Comparison of ENCODE assay signal across 8 cellular contexts in the genomic region with DNA sequence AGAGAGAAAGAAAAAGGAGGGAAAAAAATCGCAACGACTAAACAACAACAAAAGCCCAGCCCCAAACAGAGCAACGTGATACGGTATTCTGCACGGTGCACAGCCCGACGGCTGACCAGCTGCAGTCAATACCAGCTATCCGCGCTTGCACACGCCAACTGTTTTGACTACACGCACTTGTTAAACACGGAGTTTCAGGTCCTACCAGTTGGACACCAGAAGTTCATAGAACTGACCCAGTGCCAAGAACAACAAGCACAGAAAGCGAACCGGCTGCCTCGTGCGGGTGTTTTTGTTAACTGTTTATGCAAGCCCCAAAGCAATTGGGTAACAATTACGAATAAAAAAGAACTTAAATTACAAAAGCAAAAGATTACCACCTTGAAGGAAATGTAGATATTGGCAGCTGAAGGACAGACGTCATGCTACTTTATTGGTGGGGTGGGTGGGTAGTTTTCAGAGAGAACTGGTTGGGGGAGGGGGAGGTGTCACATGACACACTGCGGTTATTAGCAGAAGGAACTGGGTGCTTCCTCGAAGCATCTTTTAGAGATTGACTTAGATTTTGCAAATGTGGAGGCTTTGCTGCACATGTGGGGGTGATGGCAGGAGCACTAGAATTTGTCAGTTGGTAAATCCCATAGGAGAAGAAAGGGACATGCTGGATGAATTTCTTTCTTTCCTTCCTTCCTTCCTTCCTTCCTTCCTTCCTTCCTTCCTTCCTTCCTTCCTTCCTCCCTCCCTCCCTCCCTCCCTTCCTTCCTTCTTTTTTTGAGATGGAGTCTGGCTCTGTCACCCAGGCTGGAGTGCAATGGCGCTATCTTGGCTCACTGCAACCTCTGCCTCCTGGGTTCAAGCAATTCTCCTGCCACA.
A peak's percentile ranks its signal among the peaks of the same experiment; 100 is the strongest.
DNase-seq lines count a peak whose midpoint lies in the region; ATAC-seq and TF ChIP-seq lines count a peak whose summit lies in the region.

No MANE protein-coding gene starts in this region.

- CTCF ChIA-PET in CD8-positive, alpha-beta memory T cell (lab: Charles Lee) = interaction anchor here (0.8 to 3.9 kb wide), 5 partner anchors 15 to 332 kb away, joined by 3 to 20 read pairs (median 4); no protein-coding TSS in a partner anchor

- 4 to 5% methylated on average over 21 of the region's 21 CpGs for WGBS in upper lobe of left lung, 2 donors

- peak; percentile 63 to 85 (median 80) for DNase-seq in CD8-positive, alpha-beta memory T cell
- DNase-seq in NCI-H526 treated with DMSO at 0.1 percent for 48 hours (lab: John Stamatoyannopoulos, UW) (peak; percentile 86), activated T-cell treated with anti-CD3 and anti-CD28 coated beads for 1 hour (ENCODE audit: low read depth) (peak; percentile 51), upper lobe of left lung (peak in 1 of 2 donors; percentile 85)
- peak; percentile 60 for DNase-seq in natural killer cell treated with Interleukin-12 subunit alpha and Interleukin-12 subunit beta and Interleukin-15 and Interleukin-18, amount 100 ng/mL, for 72 hours (ENCODE audit: low spot score)

- H3K27ac Mint-ChIP-seq in CD8-positive, alpha-beta memory T cell = peak overlapping the region; percentile 94 to 99 (median 97)
- peak overlapping the region; percentile 74 to 88 for H3K27ac Mint-ChIP-seq in natural killer cell treated with Interleukin-12 subunit alpha and Interleukin-12 subunit beta and Interleukin-15 and Interleukin-18, amount 100 ng/mL, for 72 hours

- H3K4me1 Mint-ChIP-seq in CD8-positive, alpha-beta memory T cell = peaks cover 51 to 72% (median 69%) of the 10 kb centered on the region in 3 donors
- peaks cover 23 to 27% of the 10 kb centered on the region in 2 donors for H3K4me1 Mint-ChIP-seq in natural killer cell treated with Interleukin-12 subunit alpha and Interleukin-12 subunit beta and Interleukin-15 and Interleukin-18, amount 100 ng/mL, for 72 hours (ENCODE audit: low read depth in 2 of 2)

- H3K27me3 ChIP-seq in CD8-positive, alpha-beta memory T cell (ENCODE audit: insufficient read depth, low read length, poor library complexity, severe bottlenecking) = no peaks in the 10 kb centered on the region
- no peaks in the 10 kb centered on the region for H3K27me3 ChIP-seq in upper lobe of left lung

- no peak for TF ChIP-seq CTCF in upper lobe of left lung (IDR thresholded peaks at IDR 0.05)

- H3K27ac ChIP-seq in CD8-positive, alpha-beta memory T cell (ENCODE audit: low read depth, low read length) = peak overlapping the region; percentile 89
- H3K27ac ChIP-seq in upper lobe of left lung = peak overlapping the region; percentile 64 to 79 (median 70)

- H3K4me3 Mint-ChIP-seq in CD8-positive, alpha-beta memory T cell = peak overlapping the region; percentile 90 to 97 (median 95)
- peak overlapping the region; percentile 95 for H3K4me3 Mint-ChIP-seq in natural killer cell treated with Interleukin-12 subunit alpha and Interleukin-12 subunit beta and Interleukin-15 and Interleukin-18, amount 100 ng/mL, for 72 hours

- no peak for TF ChIP-seq EP300 in upper lobe of left lung (IDR thresholded peaks at IDR 0.05)

- H3K9me3 Mint-ChIP-seq in CD8-positive, alpha-beta memory T cell = peaks cover 0 to 7% (median 4%) of the 10 kb centered on the region in 5 donors
- no peaks in the 10 kb centered on the region for H3K9me3 Mint-ChIP-seq in natural killer cell treated with Interleukin-12 subunit alpha and Interleukin-12 subunit beta and Interleukin-15 and Interleukin-18, amount 100 ng/mL, for 72 hours

- peak overlapping the region; percentile 87 for H3K4me3 ChIP-seq in CD8-positive, alpha-beta memory T cell (ENCODE audit: low read length)
- peak overlapping the region; percentile 31 to 61 (median 50) for H3K4me3 ChIP-seq in upper lobe of left lung

- H3K9me3 ChIP-seq in CD8-positive, alpha-beta memory T cell (ENCODE audit: low read length) = no peaks in the 10 kb centered on the region
- H3K9me3 ChIP-seq in upper lobe of left lung = no peaks in the 10 kb centered on the region

- ATAC-seq in GM21717 (IDR thresholded peaks at IDR 0.05; ENCODE audit: unreplicated experiment) = peak; percentile 38
- ATAC-seq in esophagus mucosa = peak; percentile 90
- peak; percentile 63 to 66 for ATAC-seq in natural killer cell treated with Interleukin-12 subunit alpha and Interleukin-12 subunit beta and Interleukin-15 and Interleukin-18, amount 100 ng/mL, for 72 hours
- peak; percentile 86 to 88 for ATAC-seq in upper lobe of left lung (ENCODE audit: low FRiP score in 2 of 2)
- ATAC-seq in GM21423 (IDR thresholded peaks at IDR 0.05; ENCODE audit: unreplicated experiment) = no peak

- H3K36me3 Mint-ChIP-seq in CD8-positive, alpha-beta memory T cell = peaks cover 9 to 17% (median 10%) of the 10 kb centered on the region in 3 donors
- no peaks in the 10 kb centered on the region for H3K36me3 Mint-ChIP-seq in natural killer cell treated with Interleukin-12 subunit alpha and Interleukin-12 subunit beta and Interleukin-15 and Interleukin-18, amount 100 ng/mL, for 72 hours

- H3K36me3 ChIP-seq in CD8-positive, alpha-beta memory T cell (ENCODE audit: insufficient read depth, low read length) = no peaks in the 10 kb centered on the region
- H3K36me3 ChIP-seq in upper lobe of left lung = no peaks in the 10 kb centered on the region

- H3K27me3 Mint-ChIP-seq in CD8-positive, alpha-beta memory T cell = peaks cover 0 to 1% of the 10 kb centered on the region in 2 donors
- peaks cover 0 to 4% of the 10 kb centered on the region in 2 donors for H3K27me3 Mint-ChIP-seq in natural killer cell treated with Interleukin-12 subunit alpha and Interleukin-12 subunit beta and Interleukin-15 and Interleukin-18, amount 100 ng/mL, for 72 hours

- TF ChIP-seq POLR2A in upper lobe of left lung (IDR thresholded peaks at IDR 0.05) = peak in 1 of 4 donors; percentile 49

- POLR2A ChIA-PET in CD8-positive, alpha-beta memory T cell (lab: Charles Lee) = interaction anchor here (0.7 to 1.8 kb wide), 8 partner anchors 15 to 1477 kb away, joined by 3 to 14 read pairs (median 4); a partner anchor contains a TSS

- H3K4me1 ChIP-seq in CD8-positive, alpha-beta memory T cell (ENCODE audit: insufficient read depth, low read length) = peaks cover 26% of the 10 kb centered on the region
- H3K4me1 ChIP-seq in upper lobe of left lung = peaks cover 4 to 16% (median 10%) of the 10 kb centered on the region in 4 donors
